Comparison of ENCODE assay signal across 8 cellular contexts in genomic region chr4:25161599-25161960, GRCh38. TPM values are rescaled to one million over a fixed set of nuclear protein-coding genes. Genes with fewer than 3 reads are reported as not detected.
DNase-seq lines count a peak whose midpoint lies in the region; FAIRE-seq and TF ChIP-seq lines count a peak whose summit lies in the region.
"Had no signal": no experiment of that assay in that cellular context is flagged by ENCODE, and none has a peak within 500 bp of the region (broad histone marks: within the 10 kb centered on the region; RNA-seq: fewer than 3 reads in every experiment).

No MANE protein-coding gene starts in this region.

- H3K27me3 ChIP-seq in esophagus squamous epithelium (no peaks in the 10 kb centered on the region), sigmoid colon (no peaks in the 10 kb centered on the region)

- TF ChIP-seq CTCF in GM12875 (IDR thresholded peaks at IDR 0.05; ENCODE audit: borderline replicate concordance, insufficient read depth, low read depth, low read length) (no peak), esophagus squamous epithelium (IDR thresholded peaks at IDR 0.05) (no peak), sigmoid colon (IDR thresholded peaks at IDR 0.05) (no peak)

- H3K9me3 ChIP-seq in esophagus squamous epithelium, result no peaks in the 10 kb centered on the region
- H3K9me3 ChIP-seq in sigmoid colon, result no peaks in the 10 kb centered on the region

- no peak for FAIRE-seq in GM19239 (lab: Jason Lieb, UNC)

- DNase-seq in RPMI7951 (ENCODE audit: low read depth) (peak; percentile 7), esophagus squamous epithelium (lab: John Stamatoyannopoulos, UW) (no peak), sigmoid colon (no peak), NCI-H1930 (lab: John Stamatoyannopoulos, UW) (no peak), GM19239 (ENCODE audit: insufficient read length, low spot score) (no peak)
- DNase-seq in activated CD4-positive, alpha-beta T cell treated with anti-CD3 and anti-CD28 coated beads for 4 hours, result no peak
- DNase-seq: NCI-H446 treated with DMSO at 0.1 percent for 48 hours had no signal

- H3K4me3 ChIP-seq in GM12875 (ENCODE audit: low read depth, low read length), result peak overlapping the region; percentile 90
- H3K4me3 ChIP-seq in esophagus squamous epithelium, result peak overlapping the region in 3 of 4 donors; percentile 73 to 95 (median 83)
- peak overlapping the region in 3 of 4 donors; percentile 72 to 87 (median 85) for H3K4me3 ChIP-seq in sigmoid colon

- no peak for TF ChIP-seq EP300 in sigmoid colon (IDR thresholded peaks at IDR 0.05)

- H3K27ac ChIP-seq in esophagus squamous epithelium, result peak overlapping the region; percentile 93 to 97 (median 94)
- H3K27ac ChIP-seq in sigmoid colon, result peak overlapping the region; percentile 91 to 98 (median 97)

- no peak for TF ChIP-seq POLR2A in esophagus squamous epithelium (IDR thresholded peaks at IDR 0.05)
- no peak for TF ChIP-seq POLR2A in sigmoid colon (IDR thresholded peaks at IDR 0.05)

- H3K36me3 ChIP-seq in esophagus squamous epithelium (peaks cover 0 to 14% (median 0%) of the 10 kb centered on the region in 3 donors), sigmoid colon (no peaks in the 10 kb centered on the region)

- intact Hi-C loops in esophagus squamous epithelium (cut with DNase I) (no loop called here), sigmoid colon (cut with DNase I) (loop anchor here (2.0 to 5.0 kb wide), 5 partner anchors 73 to 249 kb away; partner anchors contain the start of genes CCDC149, LGI2, PI4K2B and ZCCHC4)

- H3K4me1 ChIP-seq in esophagus squamous epithelium, result peaks cover 3 to 30% (median 18%) of the 10 kb centered on the region in 3 donors
- H3K4me1 ChIP-seq in sigmoid colon, result peaks cover 0 to 23% (median 16%) of the 10 kb centered on the region in 4 donors

- 12 to 16% methylated on average over 2 of the region's 2 CpGs for WGBS in esophagus squamous epithelium, 2 donors
- 31 to 38% methylated on average over 2 of the region's 2 CpGs for WGBS in sigmoid colon, 2 donors

RNA-seq across cellular contexts. Expression of gene SEPSECS, which starts 1.3 kb away (rescaled TPM):
- 4.9 and 5.3 TPM in 2 replicates for total RNA-seq in RPMI7951 (2014; rRNA removed; shearing (Covaris generic))
- total RNA-seq in esophagus squamous epithelium (1 to 10 TPM; 3.0 to 7.2 (median 4.4) TPM), sigmoid colon (10 to 100 TPM in 1 of 4 donors, 1 to 10 TPM in 3; 7.9 to 10.0 (median 8.6) TPM)
- 10 to 100 TPM in 1 of 3 donors, 1 to 10 TPM in 2; 4.5 to 11.1 (median 5.4) TPM for polyA plus RNA-seq in sigmoid colon
